Comparison of ENCODE assay signal across 8 cellular contexts in genomic region chr10:79084012-79084971, GRCh38. TPM values are rescaled to one million over a fixed set of nuclear protein-coding genes. Genes with fewer than 3 reads are reported as not detected.
DNase-seq lines count a peak whose midpoint lies in the region; FAIRE-seq and TF ChIP-seq lines count a peak whose summit lies in the region.

No MANE protein-coding gene starts in this region.

- no peaks in the 10 kb centered on the region for H3K9me3 ChIP-seq in small intestine (ENCODE audit: control insufficient read depth, low read depth)

- POLR2A ChIA-PET in GM10248 (lab: Yijun Ruan, JAX), result no interaction called here

- no peak for TF ChIP-seq CTCF in brain microvascular endothelial cell (IDR thresholded peaks at IDR 0.05; ENCODE audit: low read depth, low read length, missing control alignments)
- TF ChIP-seq CTCF in GM10248 (IDR thresholded peaks at IDR 0.05; ENCODE audit: control extremely low read depth, extremely low read depth, low read depth, missing control alignments), result no peak

- peaks cover 8 to 26% of the 10 kb centered on the region in 2 donors for H3K4me1 ChIP-seq in small intestine (ENCODE audit: control insufficient read depth in 2 of 2, insufficient read depth in 1 of 2, low read depth in 1 of 2, low read length in 1 of 2)

- H3K4me3 ChIP-seq in brain microvascular endothelial cell (ENCODE audit: low read depth, low read length) (no peak overlapping the region), small intestine (ENCODE audit: low read depth in 1 of 2, low read length in 2 of 2) (no peak overlapping the region)

- DNase-seq in NCI-H345 (lab: John Stamatoyannopoulos, UW) (peak; percentile 8), NCI-H345 treated with DMSO at 0.1 percent for 48 hours (lab: John Stamatoyannopoulos, UW; ENCODE audit: unreplicated experiment) (no peak), NCI-H460 (ENCODE audit: extremely low read depth, low read depth) (peak; percentile 68), brain microvascular endothelial cell (peak; percentile 93), inferior parietal cortex (ENCODE audit: extremely low spot score) (peak; percentile 69), small intestine (peak; percentile 87), GM10248 (ENCODE audit: extremely low spot score) (no peak), NCI-H1930 (lab: John Stamatoyannopoulos, UW) (no peak)

- CTCF ChIA-PET in GM10248 (lab: Yijun Ruan, JAX), result interaction anchor here (0.9 to 1.7 kb wide), 4 partner anchors 9 to 56 kb away, joined by 3 to 5 read pairs (median 3); partner anchors contain the start of gene ZMIZ1

- no peak for FAIRE-seq in small intestine (lab: Jason Lieb, UNC)

- 32 to 37% (median 34%) methylated on average over 9 of the region's 9 CpGs for WGBS in small intestine, 3 donors

- H3K27me3 ChIP-seq in brain microvascular endothelial cell (replicated peaks), result no peaks in the 10 kb centered on the region
- no peaks in the 10 kb centered on the region for H3K27me3 ChIP-seq in small intestine (ENCODE audit: control insufficient read depth in 2 of 2, insufficient read depth in 2 of 2, low read length in 2 of 2)

- in situ Hi-C loops in brain microvascular endothelial cell (cut with HindIII; ENCODE audit: low pct_ligation_motif_present, low sequenced_read_pairs), result no loop called here

- H3K36me3 ChIP-seq in brain microvascular endothelial cell (replicated peaks) (no peaks in the 10 kb centered on the region), small intestine (ENCODE audit: control insufficient read depth in 2 of 2, insufficient read depth in 2 of 2, low read length in 2 of 2) (no peaks in the 10 kb centered on the region)

- H3K27ac ChIP-seq in brain microvascular endothelial cell (peak overlapping the region; percentile 79), small intestine (ENCODE audit: low read depth in 1 of 2, low read length in 1 of 2) (peak overlapping the region; percentile 26 to 85)

RNA-seq across cellular contexts. Expression of gene ZMIZ1, which starts 15.5 kb away (rescaled TPM):
- total RNA-seq in NCI-H460 (2014; rRNA removed; shearing (Covaris generic)), result 33.8 and 37.6 TPM in 2 replicates
- polyA plus RNA-seq in NCI-H460 (2014; cell fraction: nucleus; rRNA removed), result 14.5 and 22.3 TPM in 2 replicates
- 10 to 100 TPM; 15.1 to 23.0 (median 16.8) TPM for polyA plus RNA-seq in small intestine

Comparison
In these comparisons a context has a peak if more than half of its experiments do, and no peak if none do; other contexts are left out.
1. DNase-seq: peak in NCI-H345 (single experiment), NCI-H460 (single experiment), brain microvascular endothelial cell (single experiment), inferior parietal cortex (single experiment) and small intestine (single experiment); none in NCI-H345 treated with DMSO at 0.1 percent for 48 hours (single experiment), GM10248 (single experiment) and NCI-H1930 (0 of 2).